9 cellular contexts compared by ENCODE assay signal in the genomic region with DNA sequence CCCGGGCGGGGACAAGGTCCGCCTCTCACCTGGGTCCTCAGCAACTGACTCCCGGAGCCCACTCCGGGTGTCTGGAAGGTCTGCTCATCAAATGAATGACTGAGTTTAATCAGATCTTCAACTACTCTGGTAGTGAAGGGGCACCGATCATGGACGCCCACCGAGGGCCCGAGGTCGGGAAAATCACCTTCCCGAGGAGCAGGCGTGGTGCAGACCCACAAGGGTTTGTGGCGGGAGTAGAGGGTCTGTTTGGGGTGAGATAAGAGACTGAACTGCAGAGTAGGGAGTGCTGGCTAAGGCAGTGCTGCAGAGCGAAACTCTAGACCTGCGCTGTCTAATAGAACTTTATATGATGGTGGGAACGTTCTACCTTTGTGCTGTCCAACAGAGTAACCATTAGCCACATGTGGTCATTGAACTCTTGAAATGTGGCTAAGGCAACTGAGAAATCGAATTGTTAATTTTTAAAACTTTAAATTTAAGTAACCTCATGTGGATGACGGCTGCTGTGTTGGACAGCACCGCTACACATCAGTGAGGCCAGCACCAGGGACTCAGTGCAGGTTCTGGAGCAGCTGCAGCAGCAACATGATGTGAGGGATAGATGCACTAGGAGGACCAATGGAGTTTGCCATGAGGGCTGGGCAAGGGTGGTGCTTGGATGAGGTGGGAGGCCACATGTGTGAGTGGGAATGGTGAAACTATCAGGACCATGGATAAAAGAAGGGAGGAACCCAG. TPM values are rescaled to one million over a fixed set of nuclear protein-coding genes. Genes with fewer than 3 reads are reported as not detected.
DNase-seq lines count a peak whose midpoint lies in the region; TF ChIP-seq lines count a peak whose summit lies in the region.
"Not testable (repeated sequence)": the region's sequence is repeated elsewhere in the genome, so short reads cannot be mapped to it uniquely, and the experiment has no call there.
"Had no signal": no experiment of that assay in that cellular context is flagged by ENCODE, and none has a peak within 500 bp of the region (broad histone marks: within the 10 kb centered on the region; RNA-seq: fewer than 3 reads in every experiment).

No MANE protein-coding gene starts in this region.

- CTCF ChIA-PET in BJ (lab: Yijun Ruan, JAX), result interaction anchor here (1.6 kb wide), 1 partner anchor 11 kb away, joined by 7 read pairs; no protein-coding TSS in a partner anchor
- CTCF ChIA-PET in PC-9 (lab: Charles Lee), result not testable (repeated sequence)
- CTCF ChIA-PET in activated naive CD4-positive, alpha-beta T cell treated with anti-CD3 and anti-CD28 coated beads, Interleukin-2, amount 10 ng/mL, durations not matched to agents 7 days and 5 days (lab: Charles Lee), result interaction anchor here (1.6 kb wide), 1 partner anchor 150 kb away, joined by 6 read pairs; no protein-coding TSS in a partner anchor

- not testable (repeated sequence) for H3K4me1 ChIP-seq in HAP-1; PC-9 (replicated peaks; ENCODE audit: insufficient read depth); iPS-15b (ENCODE audit: control insufficient read depth, insufficient read depth, low read length)
- peaks cover 13% of the 10 kb centered on the region for H3K4me1 ChIP-seq in effector memory CD4-positive, alpha-beta T cell (ENCODE audit: control insufficient read depth, insufficient read depth, low read length, poor library complexity, severe bottlenecking)
- peaks cover 26% of the 10 kb centered on the region for H3K4me1 ChIP-seq in stomach smooth muscle (ENCODE audit: control insufficient read depth, insufficient read depth, low read length)

- not testable (repeated sequence) for BruUV-seq in PC-9 (replicated peaks; lab: Mats Ljungman, UMichigan)

- peak overlapping the region; percentile 89 for H3K27ac Mint-ChIP-seq in activated naive CD4-positive, alpha-beta T cell treated with anti-CD3 and anti-CD28 coated beads, Interleukin-2, amount 10 ng/mL, durations not matched to agents 7 days and 5 days
- H3K27ac Mint-ChIP-seq in nephron progenitor cell, result not testable (repeated sequence)

- not testable (repeated sequence) for H3K9me3 ChIP-seq in HAP-1; PC-9 (ENCODE audit: insufficient read depth, low read depth); effector memory CD4-positive, alpha-beta T cell (ENCODE audit: control insufficient read depth, low read length); iPS-15b (ENCODE audit: control insufficient read depth, insufficient read depth, low read length); stomach smooth muscle (ENCODE audit: control insufficient read depth in 2 of 2, low read length in 2 of 2)

- TF ChIP-seq CTCF in BJ (IDR thresholded peaks at IDR 0.05; ENCODE audit: insufficient read depth, low read depth, low read length); PC-9 (conservative IDR thresholded peaks at IDR 0.05); nephron progenitor cell (IDR thresholded peaks at IDR 0.05): not testable (repeated sequence)

- not testable (repeated sequence) for H4K20me1 ChIP-seq in PC-9 (ENCODE audit: insufficient read depth)

- not testable (repeated sequence) for H3K79me2 ChIP-seq in PC-9 (ENCODE audit: low read depth)

- H3K27me3 ChIP-seq in BJ (ENCODE audit: control insufficient read depth, insufficient read depth, low read length); HAP-1 (ENCODE audit: low read depth); PC-9 (ENCODE audit: insufficient read depth, low read depth); effector memory CD4-positive, alpha-beta T cell (replicated peaks; ENCODE audit: control insufficient read depth, insufficient read depth, low read length, poor library complexity, severe bottlenecking); iPS-15b (ENCODE audit: control insufficient read depth, insufficient read depth, low read length); stomach smooth muscle (ENCODE audit: control insufficient read depth in 1 of 2, insufficient read depth in 2 of 2, low read length in 2 of 2): not testable (repeated sequence)

- not testable (repeated sequence) for H3K9me2 ChIP-seq in PC-9 (ENCODE audit: insufficient read depth)

- peak overlapping the region; percentile 97 for H3K4me3 Mint-ChIP-seq in activated naive CD4-positive, alpha-beta T cell treated with anti-CD3 and anti-CD28 coated beads, Interleukin-2, amount 10 ng/mL, durations not matched to agents 7 days and 5 days
- peak overlapping the region; percentile 94 for H3K4me3 Mint-ChIP-seq in nephron progenitor cell

- H3K4me3 ChIP-seq in BJ (ENCODE audit: low read depth, low read length) (peak overlapping the region; percentile 90), HAP-1 (peak overlapping the region; percentile 96), PC-9 (peak overlapping the region; percentile 95), iPS-15b (ENCODE audit: low read depth, low read length) (peak overlapping the region; percentile 82), stomach smooth muscle (ENCODE audit: low read length in 2 of 2) (peak overlapping the region; percentile 81 to 96)
- peak overlapping the region; percentile 81 for H3K4me3 ChIP-seq in effector memory CD4-positive, alpha-beta T cell (ENCODE audit: insufficient read depth, low read depth, low read length, poor library complexity, severe bottlenecking)

- not testable (repeated sequence) for H3K9me3 Mint-ChIP-seq in activated naive CD4-positive, alpha-beta T cell treated with anti-CD3 and anti-CD28 coated beads, Interleukin-2, amount 10 ng/mL, durations not matched to agents 7 days and 5 days; nephron progenitor cell

- not testable (repeated sequence) for H3K36me3 ChIP-seq in BJ (ENCODE audit: control insufficient read depth, insufficient read depth, low read length); HAP-1 (replicated peaks); PC-9 (ENCODE audit: low read depth); effector memory CD4-positive, alpha-beta T cell (ENCODE audit: control insufficient read depth, insufficient read depth, low read length); iPS-15b (ENCODE audit: control insufficient read depth, insufficient read depth, low read length); stomach smooth muscle (ENCODE audit: control insufficient read depth in 2 of 2, insufficient read depth in 2 of 2, low read length in 2 of 2)

- POLR2A ChIA-PET in BJ (lab: Charles Lee); PC-9 (lab: Charles Lee; ENCODE audit: unreplicated experiment): not testable (repeated sequence)

- H3K36me3 Mint-ChIP-seq in activated naive CD4-positive, alpha-beta T cell treated with anti-CD3 and anti-CD28 coated beads, Interleukin-2, amount 10 ng/mL, durations not matched to agents 7 days and 5 days; nephron progenitor cell (ENCODE audit: low read depth): not testable (repeated sequence)

- DNase-seq in BJ (ENCODE audit: low read depth); HAP-1 (ENCODE audit: low spot score in 2 of 2); PC-9; activated naive CD4-positive, alpha-beta T cell treated with anti-CD3 and anti-CD28 coated beads, Interleukin-2, amount 10 ng/mL, durations not matched to agents 7 days and 5 days; effector memory CD4-positive, alpha-beta T cell; nephron progenitor cell: not testable (repeated sequence)

- H3K4me1 Mint-ChIP-seq in activated naive CD4-positive, alpha-beta T cell treated with anti-CD3 and anti-CD28 coated beads, Interleukin-2, amount 10 ng/mL, durations not matched to agents 7 days and 5 days, result peaks cover 46% of the 10 kb centered on the region
- peaks cover 48% of the 10 kb centered on the region for H3K4me1 Mint-ChIP-seq in nephron progenitor cell

- H3F3A ChIP-seq in PC-9 (ENCODE audit: insufficient read depth, low read depth), result not testable (repeated sequence)

- peak overlapping the region; percentile 74 for H3K4me2 ChIP-seq in PC-9

- peaks cover 38% of the 10 kb centered on the region for H3K27me3 Mint-ChIP-seq in activated naive CD4-positive, alpha-beta T cell treated with anti-CD3 and anti-CD28 coated beads, Interleukin-2, amount 10 ng/mL, durations not matched to agents 7 days and 5 days
- not testable (repeated sequence) for H3K27me3 Mint-ChIP-seq in nephron progenitor cell (ENCODE audit: low read depth, poor library complexity)

- in situ Hi-C loops in HAP-1 (cut with MboI; ENCODE audit: low sequenced_read_pairs), result not testable (repeated sequence)

- H3K27ac ChIP-seq in PC-9, result not testable (repeated sequence)
- peak overlapping the region; percentile 81 for H3K27ac ChIP-seq in effector memory CD4-positive, alpha-beta T cell (ENCODE audit: insufficient read depth, low read length, poor library complexity, severe bottlenecking)
- peak overlapping the region; percentile 46 for H3K27ac ChIP-seq in stomach smooth muscle (ENCODE audit: low read length)

- peak overlapping the region; percentile 78 for H2AFZ ChIP-seq in PC-9

- intact Hi-C loops in PC-9 (cut with micrococcal nuclease; ENCODE audit: unreplicated experiment), result not testable (repeated sequence)

- H3K9ac ChIP-seq in iPS-15b (ENCODE audit: low read depth, low read length) (peak overlapping the region; percentile 60), stomach smooth muscle (ENCODE audit: low read length in 2 of 2) (peak overlapping the region; percentile 85 to 93)

RNA-seq across cellular contexts. Expression of gene RNF123, which starts 0.7 kb away (rescaled TPM):
- polyA plus RNA-seq in BJ (2011; rRNA removed), result 28.8 and 61.2 TPM in 2 replicates
- polyA minus RNA-seq in BJ (2011; rRNA and poly(A)+ RNA removed), result 32.6 and 50.6 TPM in 2 replicates
- total RNA-seq in PC-9 (2021), result 46.7 and 48.6 TPM in 2 replicates

RNA-seq across cellular contexts. Expression of gene MST1, which starts 0.8 kb away (rescaled TPM):
- 5.5 and 10.7 TPM in 2 replicates for polyA plus RNA-seq in BJ (2011; rRNA removed)
- polyA minus RNA-seq in BJ (2011; rRNA and poly(A)+ RNA removed), result 1.0 and 5.0 TPM in 2 replicates
- total RNA-seq in PC-9 (2021), result 10.4 and 16.8 TPM in 2 replicates

RNA-seq across cellular contexts. Expression of gene APEH, which starts 15.9 kb away (rescaled TPM):
- polyA plus RNA-seq in BJ (2011; rRNA removed), result 105 and 165 TPM in 2 replicates
- 137 and 228 TPM in 2 replicates for polyA minus RNA-seq in BJ (2011; rRNA and poly(A)+ RNA removed)
- total RNA-seq in PC-9 (2021), result 131 TPM in 2 replicates

RNA-seq across cellular contexts. Expression of gene AMIGO3, which starts 29.4 kb away (rescaled TPM):
- polyA plus RNA-seq in BJ (2011; rRNA removed), result not detected in 2 replicates
- polyA minus RNA-seq in BJ (2011; rRNA and poly(A)+ RNA removed), result 0.26 TPM in 1 of 2 replicates, not detected in the other
- 1.0 TPM in 1 of 2 replicates, not detected in the other for total RNA-seq in PC-9 (2021)
- total RNA-seq: NCI-H460 had no signal

RNA-seq across cellular contexts. Expression of gene GMPPB, which starts 33.7 kb away (rescaled TPM):
- polyA plus RNA-seq in BJ (2011; rRNA removed), result 19.0 and 30.0 TPM in 2 replicates
- polyA minus RNA-seq in BJ (2011; rRNA and poly(A)+ RNA removed), result 15.3 and 23.1 TPM in 2 replicates
- total RNA-seq in PC-9 (2021), result 20.4 and 24.2 TPM in 2 replicates
